18 cellular contexts compared by ENCODE assay signal in the genomic region with DNA sequence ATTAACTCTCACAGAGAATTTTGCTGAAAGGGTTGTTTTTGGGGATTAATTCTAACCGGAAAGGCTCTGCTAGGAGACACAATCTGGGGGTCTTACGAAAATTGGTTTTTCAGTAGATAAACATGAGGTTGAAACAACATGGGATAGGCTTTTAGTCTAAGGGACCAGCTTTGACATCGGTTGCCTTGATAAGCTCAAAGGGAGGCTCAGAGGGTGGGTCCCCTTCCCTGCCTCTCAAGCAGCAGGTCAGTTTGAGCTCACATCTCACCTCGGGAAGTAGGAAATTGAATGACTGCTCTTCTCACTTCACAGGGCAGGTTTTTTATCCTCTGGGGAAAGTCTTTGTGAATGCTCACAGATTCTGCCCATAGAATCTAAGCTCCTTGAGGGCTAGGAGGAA.
DNase-seq lines count a peak whose midpoint lies in the region; ATAC-seq, FAIRE-seq and TF ChIP-seq lines count a peak whose summit lies in the region.
"Had no signal": no experiment of that assay in that cellular context is flagged by ENCODE, and none has a peak within 500 bp of the region (broad histone marks: within the 10 kb centered on the region; RNA-seq: fewer than 3 reads in every experiment).

No MANE protein-coding gene starts in this region.

- no peak overlapping the region for H2AFZ ChIP-seq in neural progenitor cell (replicated peaks)
- H2AFZ ChIP-seq: GM23248 had no signal

- H3K79me2 ChIP-seq in neural progenitor cell (ENCODE audit: low read depth), result no peaks in the 10 kb centered on the region

- H3K4me1 Mint-ChIP-seq in neural progenitor cell, result peaks cover 3% of the 10 kb centered on the region
- H3K4me1 Mint-ChIP-seq: CD4-positive, alpha-beta memory T cell had no signal

- DNase-seq in right atrium auricular region (ENCODE audit: low spot score) (peak; percentile 16), Right ventricle myocardium inferior (ENCODE audit: missing footprints) (no peak), coronary artery (ENCODE audit: low spot score) (peak; percentile 21), vagina (ENCODE audit: extremely low spot score in 2 of 2) (peak; percentile 9 to 54), neural progenitor cell (ENCODE audit: low spot score) (no peak), GM12892 (ENCODE audit: insufficient read length) (no peak)
- DNase-seq: 8988T; C1 segment of cervical spinal cord; Calu3; CD4-positive, alpha-beta memory T cell; DMS79 treated with DMSO at 0.1 percent for 48 hours; GF-D8; GM23248; H7; HCEC 1CT had no signal

- H3K4me2 ChIP-seq in neural progenitor cell, result no peak overlapping the region
- H3K4me2 ChIP-seq: A549 had no signal

- no peaks in the 10 kb centered on the region for H3K36me3 Mint-ChIP-seq in neural progenitor cell
- H3K36me3 Mint-ChIP-seq: CD4-positive, alpha-beta memory T cell had no signal

- intact Hi-C loops in Right ventricle myocardium inferior (cut with DNase I) (no loop called here), vagina (cut with DNase I) (no loop called here)

- no peak for ATAC-seq in Right ventricle myocardium inferior
- ATAC-seq: A549 had no signal

- no peak overlapping the region for H3K27ac ChIP-seq in right atrium auricular region
- H3K27ac ChIP-seq in coronary artery, result no peak overlapping the region
- H3K27ac ChIP-seq in vagina, result no peak overlapping the region
- no peak overlapping the region for H3K27ac ChIP-seq in neural progenitor cell
- H3K27ac ChIP-seq: A549, GM23248 had no signal

- H3K4me3 Mint-ChIP-seq in neural progenitor cell, result no peak overlapping the region
- H3K4me3 Mint-ChIP-seq: CD4-positive, alpha-beta memory T cell had no signal

- H3K27me3 ChIP-seq in right atrium auricular region (no peaks in the 10 kb centered on the region), vagina (no peaks in the 10 kb centered on the region), neural progenitor cell (no peaks in the 10 kb centered on the region)

- H3K4me1 ChIP-seq in right atrium auricular region (peaks cover 0 to 9% of the 10 kb centered on the region in 2 donors), vagina (no peaks in the 10 kb centered on the region), neural progenitor cell (no peaks in the 10 kb centered on the region)

- H3K9ac ChIP-seq in neural progenitor cell, result no peak overlapping the region
- H3K9ac ChIP-seq: GM23248 had no signal

- no peaks in the 10 kb centered on the region for H3F3A ChIP-seq in neural progenitor cell (ENCODE audit: low read depth)

- H3K4me3 ChIP-seq in right atrium auricular region, result no peak overlapping the region
- H3K4me3 ChIP-seq in coronary artery, result no peak overlapping the region
- H3K4me3 ChIP-seq in vagina, result no peak overlapping the region
- no peak overlapping the region for H3K4me3 ChIP-seq in neural progenitor cell
- H3K4me3 ChIP-seq: A549, GM23248 had no signal

- peaks cover 4% of the 10 kb centered on the region for H3K27me3 Mint-ChIP-seq in neural progenitor cell (ENCODE audit: insufficient read depth, low read depth)

- H4K20me1 ChIP-seq in neural progenitor cell (ENCODE audit: low read depth), result no peaks in the 10 kb centered on the region

- no peak overlapping the region for H3K27ac Mint-ChIP-seq in neural progenitor cell
- H3K27ac Mint-ChIP-seq: CD4-positive, alpha-beta memory T cell had no signal

- H3K36me3 ChIP-seq in right atrium auricular region, result no peaks in the 10 kb centered on the region
- H3K36me3 ChIP-seq in vagina, result no peaks in the 10 kb centered on the region
- no peaks in the 10 kb centered on the region for H3K36me3 ChIP-seq in neural progenitor cell

- H3K9me3 Mint-ChIP-seq in neural progenitor cell, result no peaks in the 10 kb centered on the region
- H3K9me3 Mint-ChIP-seq: CD4-positive, alpha-beta memory T cell had no signal

- no peak for FAIRE-seq in GM12892 (lab: Jason Lieb, UNC)
- FAIRE-seq: A549, GM12891, H1 had no signal

- no peaks in the 10 kb centered on the region for H3K9me3 ChIP-seq in right atrium auricular region
- no peaks in the 10 kb centered on the region for H3K9me3 ChIP-seq in vagina
- H3K9me3 ChIP-seq in neural progenitor cell (ENCODE audit: low read depth), result no peaks in the 10 kb centered on the region
- H3K9me3 ChIP-seq: A549 had no signal

- TF ChIP-seq POLR2A in vagina (IDR thresholded peaks at IDR 0.05) (no peak), GM12892 (IDR thresholded peaks at IDR 0.05; ENCODE audit: low read depth, low read length) (no peak)

- no peak for TF ChIP-seq CTCF in right atrium auricular region (IDR thresholded peaks at IDR 0.05)
- no peak for TF ChIP-seq CTCF in coronary artery (IDR thresholded peaks at IDR 0.05)
- TF ChIP-seq CTCF in vagina (IDR thresholded peaks at IDR 0.05), result no peak
- TF ChIP-seq CTCF in neural progenitor cell (IDR thresholded peaks at IDR 0.05), result no peak

Comparison
In these comparisons a context has a peak if more than half of its experiments do, and no peak if none do; other contexts are left out.
1. DNase-seq: peak in right atrium auricular region (single experiment), coronary artery (single experiment) and vagina (2 of 2); none in Right ventricle myocardium inferior (single experiment), neural progenitor cell (single experiment) and GM12892 (single experiment).